ENCODE assay signal across 1 cellular context in the genomic region with DNA sequence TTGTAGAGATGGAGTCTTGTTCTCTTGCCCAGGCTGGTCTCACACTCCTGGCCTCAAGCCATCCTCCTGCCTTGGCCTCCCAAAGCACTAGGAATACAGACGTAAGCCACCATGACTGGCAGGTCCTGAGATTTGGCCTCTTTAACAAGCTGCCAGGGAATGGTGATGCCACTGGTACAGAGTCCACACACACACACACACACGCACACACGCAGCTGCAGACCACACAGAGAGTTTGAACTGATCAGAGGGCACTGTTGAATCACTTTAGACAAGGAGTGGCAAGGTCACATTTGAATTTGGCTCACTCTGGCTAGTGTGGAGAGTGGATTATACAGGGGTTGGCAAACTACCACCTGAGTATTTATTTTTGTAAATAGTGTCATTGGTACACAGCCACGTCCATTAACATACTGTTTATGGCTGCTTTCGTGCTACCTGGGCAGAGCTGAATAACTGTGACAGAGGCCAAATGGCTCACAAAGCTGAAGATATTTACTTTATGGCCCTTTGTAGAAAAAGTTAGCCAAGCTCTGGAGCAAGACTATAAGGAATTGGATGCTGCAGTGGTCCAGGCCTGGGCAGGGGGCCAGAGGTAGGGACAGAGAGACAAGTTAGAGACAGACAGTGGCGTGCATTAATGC.
TF ChIP-seq lines count a peak whose summit lies in the region.

No MANE protein-coding gene starts in this region.

TF ChIP-seq in H1, 55 proteins besides CTCF, POLR2A, EP300 and RAD21:
- TF ChIP-seq, protein P1, sequence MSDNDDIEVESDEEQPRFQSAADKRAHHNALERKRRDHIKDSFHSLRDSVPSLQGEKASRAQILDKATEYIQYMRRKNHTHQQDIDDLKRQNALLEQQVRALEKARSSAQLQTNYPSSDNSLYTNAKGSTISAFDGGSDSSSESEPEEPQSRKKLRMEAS (IDR thresholded peaks at IDR 0.05): no peak
- TF ChIP-seq CREB1 (IDR thresholded peaks at IDR 0.05): no peak
- TF ChIP-seq KDM4A (IDR thresholded peaks at IDR 0.05; ENCODE audit: low read depth, low read length, severe bottlenecking): no peak
- no peak for TF ChIP-seq PHF8 (conservative IDR thresholded peaks at IDR 0.05; ENCODE audit: low read depth, low read length)
- no peak for TF ChIP-seq SAP30 (IDR thresholded peaks at IDR 0.05; ENCODE audit: insufficient read depth, insufficient replicate concordance, low read length)
- TF ChIP-seq CHD1 (IDR thresholded peaks at IDR 0.05; ENCODE audit: low read depth, low read length): no peak
